ENCODE assay signal across 18 cellular contexts in the genomic region with DNA sequence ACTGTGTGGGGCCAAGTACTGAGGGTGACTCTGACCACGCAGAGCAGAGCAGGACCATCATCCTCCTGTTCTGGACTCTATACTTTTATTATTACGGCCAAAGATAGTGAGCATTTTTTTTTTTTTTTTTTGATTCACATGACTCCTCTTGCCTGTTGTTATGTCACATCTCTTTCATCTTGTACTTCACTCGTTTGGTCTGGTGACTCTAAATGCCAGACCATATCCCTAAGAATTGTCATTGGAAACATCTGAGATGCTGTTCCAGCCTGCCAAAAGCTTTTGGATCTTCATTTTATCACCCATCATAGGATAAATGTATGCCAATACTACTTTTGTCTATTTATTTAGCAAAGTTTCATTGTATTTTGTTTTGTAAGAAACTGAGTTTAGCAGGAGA.
A peak's percentile ranks its signal among the peaks of the same experiment; 100 is the strongest.
DNase-seq lines count a peak whose midpoint lies in the region; TF ChIP-seq lines count a peak whose summit lies in the region.
"Had no signal": no experiment of that assay in that cellular context is flagged by ENCODE, and none has a peak within 500 bp of the region (broad histone marks: within the 10 kb centered on the region; RNA-seq: fewer than 3 reads in every experiment).

No MANE protein-coding gene starts in this region.

- DNase-seq in Caco-2 (no peak), brain microvascular endothelial cell (no peak), stomach (no peak), KG1 (lab: John Stamatoyannopoulos, UW) (no peak), GOT3 (lab: John Stamatoyannopoulos, UW) (no peak), T-helper 9 cell (no peak)
- DNase-seq in central memory CD4-positive, alpha-beta T cell = no peak
- DNase-seq: activated naive CD4-positive, alpha-beta T cell treated with anti-CD3 and anti-CD28 coated beads, Interleukin-2, amount 50 U/mL, for 16 hours; BE2C; glutamatergic neuron; islet precursor cell; MM.1S; NCI-H526 treated with DMSO at 0.1 percent for 48 hours; RPMI8226; T-helper 2 cell; testis had no signal

- no peak overlapping the region for H3K9ac ChIP-seq in liver (ENCODE audit: low read depth in 1 of 2, low read length in 2 of 2)

- H3K36me3 Mint-ChIP-seq in Caco-2 (ENCODE audit: insufficient read depth, unreplicated experiment) = peaks cover 14% of the 10 kb centered on the region

- H3K4me3 Mint-ChIP-seq in Caco-2 (ENCODE audit: unreplicated experiment) = peak overlapping the region; percentile 41

- H3K4me1 Mint-ChIP-seq in Caco-2 (ENCODE audit: low read depth, unreplicated experiment) = peaks cover 53% of the 10 kb centered on the region

- POLR2A ChIA-PET in Caco-2 (lab: Charles Lee) = no interaction called here

- no peak for TF ChIP-seq CTCF in Caco-2 (IDR thresholded peaks at IDR 0.05; ENCODE audit: insufficient read depth in 1 of 2, low read depth in 1 of 2, low read length in 1 of 2, severe bottlenecking in 1 of 2, unreplicated experiment in 1 of 2)
- no peak for TF ChIP-seq CTCF in brain microvascular endothelial cell (IDR thresholded peaks at IDR 0.05; ENCODE audit: low read depth, low read length, missing control alignments)
- no peak for TF ChIP-seq CTCF in liver (IDR thresholded peaks at IDR 0.05; ENCODE audit: low read depth, low read length, missing input control)
- no peak for TF ChIP-seq CTCF in stomach (IDR thresholded peaks at IDR 0.05)

- TF ChIP-seq EP300 in stomach (IDR thresholded peaks at IDR 0.05) = no peak

- peak overlapping the region; percentile 75 for H3K27ac Mint-ChIP-seq in Caco-2 (ENCODE audit: unreplicated experiment)

- in situ Hi-C loops in brain microvascular endothelial cell (cut with HindIII; ENCODE audit: low pct_ligation_motif_present, low sequenced_read_pairs) = loop anchor here (25.0 kb wide), 1 partner anchor 424 kb away; a partner anchor contains a TSS

- no peak overlapping the region for H3K4me3 ChIP-seq in Caco-2 (ENCODE audit: low read depth, low read length)
- H3K4me3 ChIP-seq in brain microvascular endothelial cell (ENCODE audit: low read depth, low read length) = no peak overlapping the region
- H3K4me3 ChIP-seq in liver (ENCODE audit: low read depth in 1 of 3, low read length in 3 of 3) = no peak overlapping the region
- H3K4me3 ChIP-seq in stomach = no peak overlapping the region
- H3K4me3 ChIP-seq: cardiac muscle cell, testis had no signal

- no peak for TF ChIP-seq POLR2A in stomach (IDR thresholded peaks at IDR 0.05)

- CTCF ChIA-PET in Caco-2 (lab: Charles Lee) = interaction anchor here (1.3 kb wide), 1 partner anchor 35 kb away, joined by 4 read pairs; no protein-coding TSS in a partner anchor

- TF ChIP-seq RAD21 in liver (IDR thresholded peaks at IDR 0.05) = no peak

- H3K27ac ChIP-seq in brain microvascular endothelial cell (peak overlapping the region; percentile 80), liver (ENCODE audit: low read depth in 1 of 2, low read length in 2 of 2) (peak overlapping the region; percentile 88 to 91), stomach (peak overlapping the region; percentile 81 to 94 (median 84))
- H3K27ac ChIP-seq: cardiac muscle cell, testis had no signal

- H3K27me3 ChIP-seq in Caco-2 (replicated peaks; ENCODE audit: control insufficient read depth, insufficient read depth, low read length) = no peaks in the 10 kb centered on the region
- H3K27me3 ChIP-seq in brain microvascular endothelial cell (replicated peaks) = no peaks in the 10 kb centered on the region
- H3K27me3 ChIP-seq in liver (ENCODE audit: control insufficient read depth in 4 of 4, insufficient read depth in 4 of 4, low read length in 3 of 4) = no peaks in the 10 kb centered on the region
- no peaks in the 10 kb centered on the region for H3K27me3 ChIP-seq in stomach
- H3K27me3 ChIP-seq: cardiac muscle cell, testis had no signal

- TSS peak; percentile 64 for BruUV-seq in Caco-2 (replicated peaks; lab: Mats Ljungman, UMichigan)

- H3K27me3 Mint-ChIP-seq in Caco-2 (ENCODE audit: insufficient read depth, unreplicated experiment) = no peaks in the 10 kb centered on the region

- intact Hi-C loops in Caco-2 (cut with micrococcal nuclease; ENCODE audit: unreplicated experiment) (loop anchor here (1.0 to 5.0 kb wide), 7 partner anchors 23 to 515 kb away; a partner anchor contains a TSS), stomach (cut with DNase I; ENCODE audit: low total_unique reads) (no loop called here)

- H3K9me3 Mint-ChIP-seq in Caco-2 (ENCODE audit: unreplicated experiment) = no peaks in the 10 kb centered on the region

- H3K9me3 ChIP-seq in Caco-2 = no peaks in the 10 kb centered on the region
- H3K9me3 ChIP-seq in liver (ENCODE audit: control insufficient read depth in 4 of 4, low read length in 3 of 4) = no peaks in the 10 kb centered on the region
- no peaks in the 10 kb centered on the region for H3K9me3 ChIP-seq in stomach
- H3K9me3 ChIP-seq: BE2C, testis had no signal

- H3K36me3 ChIP-seq in Caco-2 (ENCODE audit: control insufficient read depth, insufficient read depth, low read length) (no peaks in the 10 kb centered on the region), brain microvascular endothelial cell (replicated peaks) (no peaks in the 10 kb centered on the region), liver (ENCODE audit: control insufficient read depth in 4 of 4, insufficient read depth in 3 of 4, low read depth in 1 of 4, low read length in 3 of 4) (no peaks in the 10 kb centered on the region), stomach (no peaks in the 10 kb centered on the region)
- H3K36me3 ChIP-seq: BE2C, cardiac muscle cell had no signal

- 44% methylated on average over 3 of the region's 3 CpGs for WGBS in liver
- WGBS in stomach, 5 donors = 47 to 62% (median 53%) methylated on average over 3 of the region's 3 CpGs

- H3K4me1 ChIP-seq in Caco-2 = peaks cover 47% of the 10 kb centered on the region
- peaks cover 8 to 48% (median 28%) of the 10 kb centered on the region in 4 donors for H3K4me1 ChIP-seq in liver (ENCODE audit: control insufficient read depth in 4 of 4, insufficient read depth in 4 of 4, low read length in 3 of 4)
- H3K4me1 ChIP-seq in stomach = peaks cover 19 to 55% (median 31%) of the 10 kb centered on the region in 4 donors
- H3K4me1 ChIP-seq: BE2C had no signal

TF ChIP-seq in liver, 16 proteins besides CTCF, POLR2A, EP300 and RAD21:
- TF ChIP-seq GABPA (IDR thresholded peaks at IDR 0.05 in 1 of 2, conservative IDR thresholded peaks at IDR 0.05 in 1 of 2) = no peak
- TF ChIP-seq, protein P1, sequence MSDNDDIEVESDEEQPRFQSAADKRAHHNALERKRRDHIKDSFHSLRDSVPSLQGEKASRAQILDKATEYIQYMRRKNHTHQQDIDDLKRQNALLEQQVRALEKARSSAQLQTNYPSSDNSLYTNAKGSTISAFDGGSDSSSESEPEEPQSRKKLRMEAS (IDR thresholded peaks at IDR 0.05) = no peak
- no peak for TF ChIP-seq TAF1 (conservative IDR thresholded peaks at IDR 0.05)
- TF ChIP-seq EGR1 (IDR thresholded peaks at IDR 0.05; ENCODE audit: low read depth in 2 of 2) = no peak
